In genomic region chr1:66300280-66300973, GRCh38 we compare ENCODE assay signal across 10 cellular contexts.
DNase-seq lines count a peak whose midpoint lies in the region; ATAC-seq, FAIRE-seq and TF ChIP-seq lines count a peak whose summit lies in the region.
"Had no signal": no experiment of that assay in that cellular context is flagged by ENCODE, and none has a peak within 500 bp of the region (broad histone marks: within the 10 kb centered on the region; RNA-seq: fewer than 3 reads in every experiment).

No MANE protein-coding gene starts in this region.

- dilution Hi-C loops in keratinocyte (cut with MboI; ENCODE audit: extremely low pct_ligation_motif_present, low sequenced_read_pairs), result no loop called here

- 68 to 72% methylated on average over 7 of the region's 7 CpGs for WGBS in thyroid gland, 2 donors

- DNase-seq in activated CD4-positive, alpha-beta T cell treated with anti-CD3 and anti-CD28 coated beads, Interleukin-2, amount 10 ng/mL, durations not matched to agents 24 days and 14 days, result peak; percentile 53
- no peak for DNase-seq in activated CD4-positive, alpha-beta T cell treated with anti-CD3 and anti-CD28 coated beads for 4 hours
- DNase-seq in activated naive CD8-positive, alpha-beta T cell treated with anti-CD3 and anti-CD28 coated beads for 36 hours, result no peak
- no peak for DNase-seq in keratinocyte (ENCODE audit: low read depth, low spot score)
- no peak for DNase-seq in thyroid gland
- no peak for DNase-seq in NCI-H1417 treated with DMSO at 0.1 percent for 48 hours (lab: John Stamatoyannopoulos, UW)
- DNase-seq: cortex of kidney, SHP77 had no signal

- H3K4me2 ChIP-seq in keratinocyte (ENCODE audit: control insufficient read depth, extremely low read depth, insufficient read depth, low read depth, low read length), result no peak overlapping the region

- intact Hi-C loops in activated CD4-positive, alpha-beta T cell treated with anti-CD3 and anti-CD28 coated beads, Interleukin-2, amount 10 ng/mL, durations not matched to agents 24 days and 14 days (cut with micrococcal nuclease), result no loop called here
- intact Hi-C loops in thyroid gland (cut with DNase I), result no loop called here

- no peak overlapping the region for H3K9ac ChIP-seq in keratinocyte (ENCODE audit: control insufficient read depth, extremely low read depth, insufficient read depth, low read length)

- H3K27ac ChIP-seq in keratinocyte (ENCODE audit: control insufficient read depth, insufficient read depth, low read length) (no peak overlapping the region), thyroid gland (peak overlapping the region in 2 of 3 donors; percentile 42 to 54)

- TF ChIP-seq CTCF in keratinocyte (optimal IDR thresholded peaks at IDR 0.05 in 1 of 3, IDR thresholded peaks at IDR 0.05 in 1 of 3, conservative IDR thresholded peaks at IDR 0.05 in 1 of 3; ENCODE audit: extremely low read depth in 1 of 3, insufficient read depth in 2 of 3, low read length in 3 of 3), result no peak
- TF ChIP-seq CTCF in thyroid gland (IDR thresholded peaks at IDR 0.05), result no peak

- peak overlapping the region; percentile 82 for H3K27ac Mint-ChIP-seq in activated CD4-positive, alpha-beta T cell treated with anti-CD3 and anti-CD28 coated beads, Interleukin-2, amount 10 ng/mL, durations not matched to agents 24 days and 14 days
- H3K27ac Mint-ChIP-seq in activated naive CD8-positive, alpha-beta T cell treated with anti-CD3 and anti-CD28 coated beads for 36 hours, result peak overlapping the region; percentile 87

- H3K4me3 ChIP-seq in keratinocyte (ENCODE audit: control insufficient read depth in 2 of 3, extremely low read depth in 1 of 3, insufficient read depth in 2 of 3, low read depth in 1 of 3, low read length in 3 of 3) (no peak overlapping the region), thyroid gland (replicated peaks in 1 of 3) (no peak overlapping the region)

- H3K4me1 ChIP-seq in keratinocyte (ENCODE audit: control insufficient read depth, extremely low read depth, insufficient read depth, low read length), result peaks cover 6% of the 10 kb centered on the region
- peaks cover 0 to 16% of the 10 kb centered on the region in 2 donors for H3K4me1 ChIP-seq in thyroid gland

- no peaks in the 10 kb centered on the region for H3K9me1 ChIP-seq in keratinocyte (ENCODE audit: control insufficient read depth, extremely low read depth, insufficient read depth, low read length)

- ATAC-seq in HG03280 (IDR thresholded peaks at IDR 0.05; ENCODE audit: unreplicated experiment) (no peak), HG03025 (IDR thresholded peaks at IDR 0.05; ENCODE audit: low FRiP score, unreplicated experiment) (no peak)

- no peaks in the 10 kb centered on the region for H3K36me3 ChIP-seq in keratinocyte (ENCODE audit: control insufficient read depth in 2 of 2, extremely low read depth in 1 of 2, insufficient read depth in 2 of 2, low read length in 2 of 2)
- no peaks in the 10 kb centered on the region for H3K36me3 ChIP-seq in thyroid gland

- TF ChIP-seq POLR2A in thyroid gland (IDR thresholded peaks at IDR 0.05), result no peak

- FAIRE-seq in keratinocyte (lab: Jason Lieb, UNC), result no peak

- no peaks in the 10 kb centered on the region for H4K20me1 ChIP-seq in keratinocyte (ENCODE audit: control insufficient read depth, extremely low read depth, insufficient read depth, low read length)

- peaks cover 35% of the 10 kb centered on the region for H3K4me1 Mint-ChIP-seq in activated CD4-positive, alpha-beta T cell treated with anti-CD3 and anti-CD28 coated beads, Interleukin-2, amount 10 ng/mL, durations not matched to agents 24 days and 14 days
- peaks cover 36% of the 10 kb centered on the region for H3K4me1 Mint-ChIP-seq in activated naive CD8-positive, alpha-beta T cell treated with anti-CD3 and anti-CD28 coated beads for 36 hours

- H3K36me3 Mint-ChIP-seq in activated CD4-positive, alpha-beta T cell treated with anti-CD3 and anti-CD28 coated beads, Interleukin-2, amount 10 ng/mL, durations not matched to agents 24 days and 14 days (ENCODE audit: low read depth), result no peaks in the 10 kb centered on the region
- H3K36me3 Mint-ChIP-seq in activated naive CD8-positive, alpha-beta T cell treated with anti-CD3 and anti-CD28 coated beads for 36 hours, result no peaks in the 10 kb centered on the region

- no peaks in the 10 kb centered on the region for H3K27me3 Mint-ChIP-seq in activated CD4-positive, alpha-beta T cell treated with anti-CD3 and anti-CD28 coated beads, Interleukin-2, amount 10 ng/mL, durations not matched to agents 24 days and 14 days
- no peaks in the 10 kb centered on the region for H3K27me3 Mint-ChIP-seq in activated naive CD8-positive, alpha-beta T cell treated with anti-CD3 and anti-CD28 coated beads for 36 hours

- no peaks in the 10 kb centered on the region for H3K9me3 ChIP-seq in keratinocyte (ENCODE audit: control insufficient read depth, low read depth, low read length)
- no peaks in the 10 kb centered on the region for H3K9me3 ChIP-seq in thyroid gland

- no peaks in the 10 kb centered on the region for H3K9me3 Mint-ChIP-seq in activated CD4-positive, alpha-beta T cell treated with anti-CD3 and anti-CD28 coated beads, Interleukin-2, amount 10 ng/mL, durations not matched to agents 24 days and 14 days
- H3K9me3 Mint-ChIP-seq in activated naive CD8-positive, alpha-beta T cell treated with anti-CD3 and anti-CD28 coated beads for 36 hours, result no peaks in the 10 kb centered on the region

- H2AFZ ChIP-seq in keratinocyte (ENCODE audit: control insufficient read depth, low read length), result peak overlapping the region; percentile 69

- no peaks in the 10 kb centered on the region for H3K27me3 ChIP-seq in keratinocyte (ENCODE audit: control insufficient read depth, extremely low read depth, insufficient read depth, low read length)
- H3K27me3 ChIP-seq in thyroid gland, result no peaks in the 10 kb centered on the region

- H3K79me2 ChIP-seq in keratinocyte (ENCODE audit: control insufficient read depth, insufficient read depth, low read length), result no peaks in the 10 kb centered on the region

- peak overlapping the region; percentile 76 for H3K4me3 Mint-ChIP-seq in activated CD4-positive, alpha-beta T cell treated with anti-CD3 and anti-CD28 coated beads, Interleukin-2, amount 10 ng/mL, durations not matched to agents 24 days and 14 days
- H3K4me3 Mint-ChIP-seq in activated naive CD8-positive, alpha-beta T cell treated with anti-CD3 and anti-CD28 coated beads for 36 hours, result no peak overlapping the region
